Comparison of ENCODE assay signal across 15 cellular contexts in genomic region chr6:88374556-88374955, GRCh38.
DNase-seq lines count a peak whose midpoint lies in the region; ATAC-seq and TF ChIP-seq lines count a peak whose summit lies in the region.
"Had no signal": no experiment of that assay in that cellular context is flagged by ENCODE, and none has a peak within 500 bp of the region (broad histone marks: within the 10 kb centered on the region; RNA-seq: fewer than 3 reads in every experiment).

No MANE protein-coding gene starts in this region.

- no peak overlapping the region for H2AFZ ChIP-seq in neuronal stem cell (ENCODE audit: low read length)

- H3K9me3 ChIP-seq in neuronal stem cell (replicated peaks in 1 of 2; ENCODE audit: control insufficient read depth in 2 of 2, insufficient read depth in 1 of 2, low read depth in 1 of 2, low read length in 2 of 2) (no peaks in the 10 kb centered on the region), Peyer's patch (no peaks in the 10 kb centered on the region), gastroesophageal sphincter (no peaks in the 10 kb centered on the region)

- no peak overlapping the region for H2BK5ac ChIP-seq in neuronal stem cell (ENCODE audit: low read length)

- no peak overlapping the region for H2BK15ac ChIP-seq in neuronal stem cell (ENCODE audit: low read length)

- peak overlapping the region; percentile 36 for H3K9ac ChIP-seq in neuronal stem cell (ENCODE audit: low read depth, low read length, poor library complexity)

- TF ChIP-seq EP300 in gastroesophageal sphincter (IDR thresholded peaks at IDR 0.05), result no peak

- no peak for ATAC-seq in gastroesophageal sphincter
- ATAC-seq: Panc1 had no signal

- H3K23ac ChIP-seq in neuronal stem cell (ENCODE audit: low read depth, low read length, poor library complexity), result no peak overlapping the region

- no peak overlapping the region for H2AK5ac ChIP-seq in neuronal stem cell (ENCODE audit: low read depth, low read length)

- no peak overlapping the region for H2BK12ac ChIP-seq in neuronal stem cell (ENCODE audit: low read length)

- WGBS in neuronal stem cell (ENCODE audit: extremely low coverage in 2 of 2, insufficient read length in 2 of 2, insufficient replicate concordance in 1 of 2), 2 donors, result no CpG with 5 or more reads among the region's 1 CpG
- WGBS in gastroesophageal sphincter (ENCODE audit: low coverage in 1 of 2), 2 donors, result 46 to 67% methylated on average over 1 of the region's 1 CpG

- H3K4me2 ChIP-seq in neuronal stem cell (ENCODE audit: insufficient read depth, low read length, poor library complexity, severe bottlenecking), result no peak overlapping the region

- H3K4me3 ChIP-seq in neuronal stem cell (ENCODE audit: low read length in 2 of 2) (no peak overlapping the region), Peyer's patch (no peak overlapping the region), gastroesophageal sphincter (no peak overlapping the region)

- H3K27me3 ChIP-seq in neuronal stem cell (ENCODE audit: control insufficient read depth in 3 of 3, insufficient read depth in 3 of 3, low read depth in 1 of 3, low read length in 3 of 3) (no peaks in the 10 kb centered on the region), Peyer's patch (no peaks in the 10 kb centered on the region), gastroesophageal sphincter (no peaks in the 10 kb centered on the region)

- no peak overlapping the region for H3K14ac ChIP-seq in neuronal stem cell (ENCODE audit: low read length)

- H2BK120ac ChIP-seq in neuronal stem cell (ENCODE audit: low read depth, low read length), result no peak overlapping the region

- H3K36me3 ChIP-seq in neuronal stem cell (replicated peaks in 1 of 2; ENCODE audit: control insufficient read depth in 2 of 2, insufficient read depth in 2 of 2, low read length in 2 of 2), result no peaks in the 10 kb centered on the region
- H3K36me3 ChIP-seq in Peyer's patch, result no peaks in the 10 kb centered on the region
- no peaks in the 10 kb centered on the region for H3K36me3 ChIP-seq in gastroesophageal sphincter

- no peak for TF ChIP-seq CTCF in Peyer's patch (IDR thresholded peaks at IDR 0.05)
- TF ChIP-seq CTCF in gastroesophageal sphincter (IDR thresholded peaks at IDR 0.05), result no peak

- peak overlapping the region; percentile 69 for H3K18ac ChIP-seq in neuronal stem cell (ENCODE audit: low read length)

- DNase-seq in SHP77 (lab: John Stamatoyannopoulos, UW) (peak; percentile 46 to 69), SHP77 treated with DMSO at 0.1 percent for 48 hours (lab: John Stamatoyannopoulos, UW) (no peak), NCI-H146 treated with DMSO at 0.1 percent for 48 hours (lab: John Stamatoyannopoulos, UW; ENCODE audit: unreplicated experiment) (peak; percentile 46), NCI-H345 (lab: John Stamatoyannopoulos, UW) (peak; percentile 94), neuronal stem cell (ENCODE audit: low spot score) (no peak), amygdala (lab: John Stamatoyannopoulos, UW) (no peak), Peyer's patch (no peak)
- DNase-seq: CD4-positive, alpha-beta T cell; H9; Karpas-422; NCI-H1694 treated with DMSO at 0.1 percent for 48 hours; NCI-H526; SIG-M5 had no signal

- peak overlapping the region; percentile 49 for H4K8ac ChIP-seq in neuronal stem cell (ENCODE audit: low read depth, low read length)

- no peak overlapping the region for H3K27ac ChIP-seq in neuronal stem cell (replicated peaks; ENCODE audit: low read length)
- H3K27ac ChIP-seq in Peyer's patch, result no peak overlapping the region
- no peak overlapping the region for H3K27ac ChIP-seq in gastroesophageal sphincter

- no peaks in the 10 kb centered on the region for H3K79me1 ChIP-seq in neuronal stem cell (ENCODE audit: low read depth, low read length)

- H4K91ac ChIP-seq in neuronal stem cell (ENCODE audit: low read depth, low read length, poor library complexity), result no peak overlapping the region

- H3K4me1 ChIP-seq in neuronal stem cell (ENCODE audit: control insufficient read depth in 2 of 2, insufficient read depth in 1 of 2, low read depth in 1 of 2, low read length in 2 of 2) (peaks cover 0 to 9% of the 10 kb centered on the region in 2 donors), Peyer's patch (no peaks in the 10 kb centered on the region), gastroesophageal sphincter (peaks cover 0 to 2% (median 0%) of the 10 kb centered on the region in 3 donors)

- no peak overlapping the region for H3K4ac ChIP-seq in neuronal stem cell (ENCODE audit: low read length)

- TF ChIP-seq POLR2A in Peyer's patch (IDR thresholded peaks at IDR 0.05) (no peak), gastroesophageal sphincter (IDR thresholded peaks at IDR 0.05) (no peak)

Comparison
In these comparisons a context has a peak if more than half of its experiments do, and no peak if none do; other contexts are left out.
1. DNase-seq: peak in SHP77 (2 of 2), NCI-H146 treated with DMSO at 0.1 percent for 48 hours (single experiment) and NCI-H345 (single experiment); none in SHP77 treated with DMSO at 0.1 percent for 48 hours (single experiment), neuronal stem cell (single experiment), amygdala (0 of 56) and Peyer's patch (0 of 3).